ENCODE assay signal across 8 cellular contexts in the genomic region with DNA sequence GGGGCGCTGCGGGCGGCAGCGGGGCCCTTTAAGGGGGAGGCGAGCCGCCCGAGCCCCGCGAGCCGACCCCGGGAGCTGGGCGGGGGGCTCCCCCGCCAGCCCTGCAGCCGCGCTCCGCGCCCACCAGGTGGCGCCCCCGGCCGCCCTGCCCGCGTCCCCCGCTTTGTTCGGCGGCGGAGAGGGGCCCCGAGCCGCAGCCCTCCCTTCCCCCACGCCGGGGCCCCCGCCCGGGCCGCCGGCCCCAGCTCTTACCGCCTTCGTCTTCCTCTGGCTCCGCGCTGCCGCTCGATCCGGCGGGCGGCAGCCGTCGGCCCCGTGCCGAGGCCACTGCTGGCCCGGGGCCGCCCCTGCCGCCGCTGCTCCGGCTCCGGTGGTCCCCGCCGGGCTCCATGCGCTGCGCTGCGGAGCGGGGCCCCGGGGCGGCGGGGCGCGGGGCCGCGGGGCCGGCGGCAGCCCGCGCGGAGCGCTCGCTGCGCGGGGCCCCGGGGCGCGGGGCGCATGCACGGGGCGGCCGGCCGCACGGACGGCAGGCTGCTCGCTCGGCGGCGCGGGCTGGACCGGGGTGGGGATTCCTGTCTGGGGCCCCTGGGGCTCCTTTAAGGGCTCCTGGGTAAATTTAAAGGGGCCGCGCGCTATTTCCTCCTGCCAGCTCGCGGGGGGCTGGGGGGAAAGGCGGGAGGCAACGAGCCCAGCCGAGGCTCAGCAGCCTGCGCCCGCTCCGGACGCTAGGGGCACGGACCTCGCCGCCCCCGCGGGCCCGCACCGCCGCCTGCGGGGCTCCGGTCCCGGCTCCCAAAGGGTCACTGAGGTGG. TPM values are rescaled to one million over a fixed set of nuclear protein-coding genes. Genes with fewer than 3 reads are reported as not detected.
DNase-seq lines count a peak whose midpoint lies in the region; ATAC-seq and TF ChIP-seq lines count a peak whose summit lies in the region.

A gene (minus strand): TSS at position 544 of the 812 bp plus-strand sequence. CDS start 153 bp downstream, at position 391.

- H3K4me1 Mint-ChIP-seq in H9 = peaks cover 38 to 43% of the 10 kb centered on the region in 2 experiments

- H3K23me2 ChIP-seq in H9 (ENCODE audit: insufficient read length, low read depth, low read length, poor library complexity, severe bottlenecking) = peaks cover 15% of the 10 kb centered on the region

- peak within 1 kb of the TSS; percentile 24 for H3K9ac ChIP-seq in H9 (ENCODE audit: extremely low read depth, insufficient read length, low read length)

- no peak within 1 kb of the TSS for H2BK12ac ChIP-seq in H9 (ENCODE audit: insufficient read length, low read depth, low read length)

- H2BK15ac ChIP-seq in H9 (ENCODE audit: low read depth, low read length) = no peak within 1 kb of the TSS

- H3K23ac ChIP-seq in H9 (ENCODE audit: insufficient read length, low read depth, low read length) = no peak within 1 kb of the TSS

- no peak within 1 kb of the TSS for H3K27ac ChIP-seq in H9 (ENCODE audit: insufficient read length, low read depth, low read length)

- peak within 1 kb of the TSS; percentile 58 for H3K14ac ChIP-seq in H9 (ENCODE audit: insufficient read depth, low read length)

- peaks cover 3% of the 10 kb centered on the region; the same call in 1 of the 2 replicates for H3K4me1 ChIP-seq in H9 (ENCODE audit: insufficient read depth, low read length)

- WGBS in H9 (ENCODE audit: extremely low coverage, insufficient read length, low lambda C conversion rate) = no CpG with 5 or more reads among the region's 114 CpGs

- no peak within 1 kb of the TSS for H3T11ph ChIP-seq in H9 (ENCODE audit: low read length)

- peaks cover 24% of the 10 kb centered on the region for H3K27me3 Mint-ChIP-seq in H9 (ENCODE audit: low read depth)

- H3K4me2 ChIP-seq in H9 (ENCODE audit: insufficient read depth, insufficient read length, low read length) = peak within 1 kb of the TSS; percentile 78

- H3K18ac ChIP-seq in H9 (ENCODE audit: insufficient read length, low read depth, low read length) = no peak within 1 kb of the TSS

- no peak within 1 kb of the TSS for H2BK120ac ChIP-seq in H9 (ENCODE audit: low read depth, low read length, poor library complexity, severe bottlenecking)

- no peak within 1 kb of the TSS for H3K4ac ChIP-seq in H9 (ENCODE audit: low read depth, low read length)

- peak within 1 kb of the TSS; percentile 90 to 94 for H3K4me3 Mint-ChIP-seq in H9

- no peaks in the 10 kb centered on the region for H3K9me3 Mint-ChIP-seq in H9

- no peak within 1 kb of the TSS for H3K56ac ChIP-seq in H9 (ENCODE audit: insufficient read length, low read depth, low read length)

- H4K91ac ChIP-seq in H9 (ENCODE audit: insufficient read length, low read depth, low read length) = no peak within 1 kb of the TSS

- no peaks in the 10 kb centered on the region for H4K20me1 ChIP-seq in H9 (ENCODE audit: control insufficient read depth, insufficient read depth, insufficient read length)

- no peak within 1 kb of the TSS for H2BK20ac ChIP-seq in H9 (ENCODE audit: low read depth, low read length, poor library complexity, severe bottlenecking)

- DNase-seq in ELF-1 (ENCODE audit: low read depth, low spot score) (peak; percentile 50), H9 (peak; percentile 73), NCI-H128 (lab: John Stamatoyannopoulos, UW; ENCODE audit: unreplicated experiment) (peak; percentile 31), cerebellar cortex (ENCODE audit: low spot score) (peak; percentile 60), kidney glomerular epithelial cell (lab: John Stamatoyannopoulos, UW) (peak; percentile 38)
- DNase-seq in activated CD4-positive, CD25-positive, alpha-beta regulatory T cell (lab: John Stamatoyannopoulos, UW) = peak; percentile 22 to 46 (median 40)
- peak; percentile 35 for DNase-seq in stimulated activated CD4-positive, alpha-beta T cell treated with anti-CD3 and anti-CD28 coated beads, Interleukin-1b, Interleukin-23, amount 100 ng/mL, for 48 hours

- H3K27me3 ChIP-seq in H9 (ENCODE audit: insufficient read depth, low read length) = peaks cover 7% of the 10 kb centered on the region; the same call in 1 of the 2 replicates

- TF ChIP-seq CTCF in H9 (conservative IDR thresholded peaks at IDR 0.05) = no peak; the same call in 1 of the 3 replicates

- no peak within 1 kb of the TSS for H2AFZ ChIP-seq in H9 (ENCODE audit: low read length)

- H3K9me3 ChIP-seq in H9 (ENCODE audit: control insufficient read depth, low read depth, low read length) = no peaks in the 10 kb centered on the region

- no peak within 1 kb of the TSS for H2BK5ac ChIP-seq in H9 (ENCODE audit: insufficient read length, low read length)

- no peak within 1 kb of the TSS for H4K8ac ChIP-seq in H9 (replicated peaks; ENCODE audit: insufficient read length, low read depth, low read length)

- H3K36me3 Mint-ChIP-seq in H9 (ENCODE audit: insufficient read depth in 1 of 3, low read depth in 3 of 3) = peaks cover 0 to 17% (median 4%) of the 10 kb centered on the region in 3 experiments; a peak in 3 of 7 replicates

- no peak within 1 kb of the TSS for H4K5ac ChIP-seq in H9 (ENCODE audit: insufficient read length, low read depth, low read length)

- H3K79me2 ChIP-seq in H9 (ENCODE audit: insufficient read depth, low read length) = peaks cover 3% of the 10 kb centered on the region; the same call in 1 of the 2 replicates

- no peak for ATAC-seq in GM18870 (IDR thresholded peaks at IDR 0.05; ENCODE audit: unreplicated experiment)

- H3K79me1 ChIP-seq in H9 (ENCODE audit: insufficient read depth, low read depth, low read length, poor library complexity, severe bottlenecking) = no peaks in the 10 kb centered on the region

- H2AK5ac ChIP-seq in H9 (ENCODE audit: insufficient read length, low read length) = no peak within 1 kb of the TSS

- peak within 1 kb of the TSS; percentile 82 to 97 (median 94) for H3K27ac Mint-ChIP-seq in H9

RNA-seq across cellular contexts. Expression of the gene that starts here (rescaled TPM):
- total RNA-seq in H9 (2021) = 48.2 and 49.3 TPM in 2 replicates
